Comparison of ENCODE assay signal across 1 cellular context in genomic region chr2:24048662-24049484, GRCh38.
TF ChIP-seq lines count a peak whose summit lies in the region.

No MANE protein-coding gene starts in this region.

TF ChIP-seq in HEK293, 187 proteins besides CTCF, POLR2A, EP300 and RAD21 (continued from another document and continues in another):
- TF ChIP-seq, protein P1, sequence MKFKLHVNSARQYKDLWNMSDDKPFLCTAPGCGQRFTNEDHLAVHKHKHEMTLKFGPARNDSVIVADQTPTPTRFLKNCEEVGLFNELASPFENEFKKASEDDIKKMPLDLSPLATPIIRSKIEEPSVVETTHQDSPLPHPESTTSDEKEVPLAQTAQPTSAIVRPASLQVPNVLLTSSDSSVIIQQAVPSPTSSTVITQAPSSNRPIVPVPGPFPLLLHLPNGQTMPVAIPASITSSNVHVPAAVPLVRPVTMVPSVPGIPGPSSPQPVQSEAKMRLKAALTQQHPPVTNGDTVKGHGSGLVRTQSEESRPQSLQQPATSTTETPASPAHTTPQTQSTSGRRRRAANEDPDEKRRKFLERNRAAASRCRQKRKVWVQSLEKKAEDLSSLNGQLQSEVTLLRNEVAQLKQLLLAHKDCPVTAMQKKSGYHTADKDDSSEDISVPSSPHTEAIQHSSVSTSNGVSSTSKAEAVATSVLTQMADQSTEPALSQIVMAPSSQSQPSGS (tag by site-specific recombination; IDR thresholded peaks at IDR 0.05; ENCODE audit: low read depth), result no peak
- no peak for TF ChIP-seq ZNF571 (tag by site-specific recombination; IDR thresholded peaks at IDR 0.05)
- no peak for TF ChIP-seq GLIS2 (tag by site-specific recombination; IDR thresholded peaks at IDR 0.05)
- no peak for TF ChIP-seq BCL11A (tag by site-specific recombination; IDR thresholded peaks at IDR 0.05; ENCODE audit: low read depth)
- no peak for TF ChIP-seq ZFHX2 (tag by site-specific recombination; conservative IDR thresholded peaks at IDR 0.05)
- TF ChIP-seq ZNF404 (tag by site-specific recombination; IDR thresholded peaks at IDR 0.05), result no peak
- TF ChIP-seq KLF8 (tag by site-specific recombination; IDR thresholded peaks at IDR 0.05), result no peak
- TF ChIP-seq ZSCAN23 (tag by site-specific recombination; IDR thresholded peaks at IDR 0.05), result no peak
- TF ChIP-seq ZNF174 (tag by site-specific recombination; IDR thresholded peaks at IDR 0.05), result no peak
- TF ChIP-seq ZNF660 (tag by site-specific recombination; IDR thresholded peaks at IDR 0.05), result no peak
- TF ChIP-seq TCF7L2 (IDR thresholded peaks at IDR 0.05; ENCODE audit: borderline replicate concordance, low read depth, low read length), result no peak
- TF ChIP-seq ZNF169 (tag by site-specific recombination; IDR thresholded peaks at IDR 0.05), result no peak
- no peak for TF ChIP-seq ZNF623 (tag by site-specific recombination; IDR thresholded peaks at IDR 0.05)
- TF ChIP-seq KLF16 (tag by site-specific recombination; IDR thresholded peaks at IDR 0.05), result no peak
- TF ChIP-seq ZNF629 (tag by site-specific recombination; IDR thresholded peaks at IDR 0.05), result 0 out of 2 replicates have a peak, but pooled peaks have one; percentile 26
- no peak for TF ChIP-seq ZNF585B (tag by site-specific recombination; IDR thresholded peaks at IDR 0.05)
- TF ChIP-seq, protein P2, sequence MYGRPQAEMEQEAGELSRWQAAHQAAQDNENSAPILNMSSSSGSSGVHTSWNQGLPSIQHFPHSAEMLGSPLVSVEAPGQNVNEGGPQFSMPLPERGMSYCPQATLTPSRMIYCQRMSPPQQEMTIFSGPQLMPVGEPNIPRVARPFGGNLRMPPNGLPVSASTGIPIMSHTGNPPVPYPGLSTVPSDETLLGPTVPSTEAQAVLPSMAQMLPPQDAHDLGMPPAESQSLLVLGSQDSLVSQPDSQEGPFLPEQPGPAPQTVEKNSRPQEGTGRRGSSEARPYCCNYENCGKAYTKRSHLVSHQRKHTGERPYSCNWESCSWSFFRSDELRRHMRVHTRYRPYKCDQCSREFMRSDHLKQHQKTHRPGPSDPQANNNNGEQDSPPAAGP (tag by site-specific recombination; IDR thresholded peaks at IDR 0.05), result no peak
- TF ChIP-seq, protein P3, sequence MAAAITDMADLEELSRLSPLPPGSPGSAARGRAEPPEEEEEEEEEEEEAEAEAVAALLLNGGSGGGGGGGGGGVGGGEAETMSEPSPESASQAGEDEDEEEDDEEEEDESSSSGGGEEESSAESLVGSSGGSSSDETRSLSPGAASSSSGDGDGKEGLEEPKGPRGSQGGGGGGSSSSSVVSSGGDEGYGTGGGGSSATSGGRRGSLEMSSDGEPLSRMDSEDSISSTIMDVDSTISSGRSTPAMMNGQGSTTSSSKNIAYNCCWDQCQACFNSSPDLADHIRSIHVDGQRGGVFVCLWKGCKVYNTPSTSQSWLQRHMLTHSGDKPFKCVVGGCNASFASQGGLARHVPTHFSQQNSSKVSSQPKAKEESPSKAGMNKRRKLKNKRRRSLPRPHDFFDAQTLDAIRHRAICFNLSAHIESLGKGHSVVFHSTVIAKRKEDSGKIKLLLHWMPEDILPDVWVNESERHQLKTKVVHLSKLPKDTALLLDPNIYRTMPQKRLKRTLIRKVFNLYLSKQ (tag by site-specific recombination; IDR thresholded peaks at IDR 0.05; ENCODE audit: borderline replicate concordance), result no peak
- TF ChIP-seq PRDM2 (tag by site-specific recombination; IDR thresholded peaks at IDR 0.05; ENCODE audit: borderline replicate concordance), result no peak
- peak; percentile 64 for TF ChIP-seq ZNF398 (tag by site-specific recombination; IDR thresholded peaks at IDR 0.05)
- no peak for TF ChIP-seq ZNF221 (tag by site-specific recombination; IDR thresholded peaks at IDR 0.05; ENCODE audit: borderline replicate concordance)
- TF ChIP-seq GFI1B (tag by site-specific recombination; IDR thresholded peaks at IDR 0.05), result no peak
- TF ChIP-seq PRDM10 (tag by site-specific recombination; IDR thresholded peaks at IDR 0.05), result 0 out of 2 replicates have a peak, but pooled peaks have one; percentile 24
- TF ChIP-seq SCRT1 (tag by site-specific recombination; IDR thresholded peaks at IDR 0.05; ENCODE audit: borderline replicate concordance), result no peak
- TF ChIP-seq SALL2 (tag by site-specific recombination; IDR thresholded peaks at IDR 0.05; ENCODE audit: borderline replicate concordance), result no peak
- no peak for TF ChIP-seq OSR2 (tag by site-specific recombination; IDR thresholded peaks at IDR 0.05)
- no peak for TF ChIP-seq WT1 (tag by site-specific recombination; IDR thresholded peaks at IDR 0.05)
- TF ChIP-seq MZF1 (tag by site-specific recombination; IDR thresholded peaks at IDR 0.05; ENCODE audit: borderline replicate concordance), result no peak
- no peak for TF ChIP-seq ZNF670 (tag by site-specific recombination; IDR thresholded peaks at IDR 0.05; ENCODE audit: low read depth)
- no peak for TF ChIP-seq ZNF530 (tag by site-specific recombination; IDR thresholded peaks at IDR 0.05; ENCODE audit: low read depth)
- peak; percentile 20; the same call in 1 of the 2 replicates for TF ChIP-seq ZBTB20 (tag by site-specific recombination; IDR thresholded peaks at IDR 0.05)
- TF ChIP-seq ZNF223 (tag by site-specific recombination; IDR thresholded peaks at IDR 0.05), result no peak
- peak; percentile 95 for TF ChIP-seq ZBTB17 (tag by site-specific recombination; IDR thresholded peaks at IDR 0.05)
- no peak for TF ChIP-seq ZNF184 (tag by site-specific recombination; IDR thresholded peaks at IDR 0.05)
- TF ChIP-seq ZNF280C (tag by site-specific recombination; IDR thresholded peaks at IDR 0.05), result no peak
- peak; percentile 95 for TF ChIP-seq ZNF600 (tag by site-specific recombination; IDR thresholded peaks at IDR 0.05)
- TF ChIP-seq, protein P4, sequence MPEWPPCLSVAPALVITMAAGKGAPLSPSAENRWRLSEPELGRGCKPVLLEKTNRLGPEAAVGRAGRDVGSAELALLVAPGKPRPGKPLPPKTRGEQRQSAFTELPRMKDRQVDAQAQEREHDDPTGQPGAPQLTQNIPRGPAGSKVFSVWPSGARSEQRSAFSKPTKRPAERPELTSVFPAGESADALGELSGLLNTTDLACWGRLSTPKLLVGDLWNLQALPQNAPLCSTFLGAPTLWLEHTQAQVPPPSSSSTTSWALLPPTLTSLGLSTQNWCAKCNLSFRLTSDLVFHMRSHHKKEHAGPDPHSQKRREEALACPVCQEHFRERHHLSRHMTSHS (tag by site-specific recombination; IDR thresholded peaks at IDR 0.05), result no peak
- TF ChIP-seq GLI4 (tag by site-specific recombination; IDR thresholded peaks at IDR 0.05), result no peak
- TF ChIP-seq ZNF350 (tag by site-specific recombination; IDR thresholded peaks at IDR 0.05), result no peak
- TF ChIP-seq ZNF830 (tag by site-specific recombination; IDR thresholded peaks at IDR 0.05; ENCODE audit: low read depth), result no peak
- TF ChIP-seq SP7 (tag by site-specific recombination; IDR thresholded peaks at IDR 0.05), result 0 out of 2 replicates have a peak, but pooled peaks have one; percentile 43
